Comparison of ENCODE assay signal across 8 cellular contexts in genomic region chr9:9790216-9790872, GRCh38.
DNase-seq lines count a peak whose midpoint lies in the region; ATAC-seq lines count a peak whose summit lies in the region.

No MANE protein-coding gene starts in this region.

- H3K9me3 ChIP-seq in mesenchymal stem cell (ENCODE audit: control insufficient read depth, low read length): no peaks in the 10 kb centered on the region

- no peak overlapping the region for H3K4me2 ChIP-seq in mesenchymal stem cell (ENCODE audit: low read length, poor library complexity, severe bottlenecking)

- whole genome bisulfite sequencing in mesenchymal stem cell: 25% methylated on average over 1 of the region's 1 CpG

- H2BK120ac ChIP-seq in mesenchymal stem cell (ENCODE audit: low read depth, low read length): no peak overlapping the region

- H3K18ac ChIP-seq in mesenchymal stem cell (ENCODE audit: low read depth in 1 of 2, low read length in 2 of 2): no peak overlapping the region

- H3K4me3 ChIP-seq in mesenchymal stem cell (ENCODE audit: insufficient read depth in 1 of 2, low read depth in 1 of 2, low read length in 2 of 2): no peak overlapping the region

- no peaks in the 10 kb centered on the region for H3K27me3 ChIP-seq in mesenchymal stem cell (ENCODE audit: control insufficient read depth in 1 of 2, insufficient read depth in 1 of 2, low read length in 2 of 2)

- no peaks in the 10 kb centered on the region for H3K36me3 ChIP-seq in mesenchymal stem cell (ENCODE audit: control insufficient read depth in 1 of 2, insufficient read depth in 2 of 2, low read depth in 1 of 2, low read length in 2 of 2)

- H3K4me1 ChIP-seq in mesenchymal stem cell (ENCODE audit: control insufficient read depth, insufficient read depth, low read depth, low read length): no peaks in the 10 kb centered on the region

- no peak overlapping the region for H2BK5ac ChIP-seq in mesenchymal stem cell (ENCODE audit: low read depth, low read length, poor library complexity, severe bottlenecking)

- no peaks in the 10 kb centered on the region for H3K4me1 Mint-ChIP-seq in stimulated activated effector memory CD8-positive, alpha-beta T cell treated with anti-CD3 and anti-CD28 coated beads, Interleukin-12 subunit alpha, Interleukin-12 subunit beta, amount 100 ng/mL, for 72 hours

- ATAC-seq in GM18868 (IDR thresholded peaks at IDR 0.05; ENCODE audit: unreplicated experiment) (peak; percentile 85), HG03103 (IDR thresholded peaks at IDR 0.05; ENCODE audit: low read depth, unreplicated experiment) (peak; percentile 51), GM19452 (IDR thresholded peaks at IDR 0.05; ENCODE audit: unreplicated experiment) (no peak)
- ATAC-seq in stimulated activated effector memory CD8-positive, alpha-beta T cell treated with anti-CD3 and anti-CD28 coated beads, Interleukin-12 subunit alpha, Interleukin-12 subunit beta, amount 100 ng/mL, for 72 hours: no peak

- H4K91ac ChIP-seq in mesenchymal stem cell (ENCODE audit: low read length): no peak overlapping the region

- no peaks in the 10 kb centered on the region for H3K36me3 Mint-ChIP-seq in stimulated activated effector memory CD8-positive, alpha-beta T cell treated with anti-CD3 and anti-CD28 coated beads, Interleukin-12 subunit alpha, Interleukin-12 subunit beta, amount 100 ng/mL, for 72 hours

- H2BK12ac ChIP-seq in mesenchymal stem cell (ENCODE audit: low read length in 2 of 2): no peak overlapping the region

- H3K4ac ChIP-seq in mesenchymal stem cell (ENCODE audit: low read depth in 1 of 2, low read length in 2 of 2): no peak overlapping the region

- no peak overlapping the region for H3K23ac ChIP-seq in mesenchymal stem cell (ENCODE audit: low read length in 2 of 2)

- peak; percentile 68 for DNase-seq in COLO668 (lab: John Stamatoyannopoulos, UW; ENCODE audit: unreplicated experiment)
- DNase-seq in NCI-H345 (lab: John Stamatoyannopoulos, UW): peak; percentile 78
- peak; percentile 69 for DNase-seq in cerebellar cortex (ENCODE audit: low spot score)
- DNase-seq in mesenchymal stem cell: peak; percentile 41
- DNase-seq in stimulated activated effector memory CD8-positive, alpha-beta T cell treated with anti-CD3 and anti-CD28 coated beads, Interleukin-12 subunit alpha, Interleukin-12 subunit beta, amount 100 ng/mL, for 72 hours (ENCODE audit: low spot score in 2 of 2): no peak

- H4K8ac ChIP-seq in mesenchymal stem cell (ENCODE audit: low read length): no peak overlapping the region

- H2AFZ ChIP-seq in mesenchymal stem cell (ENCODE audit: low read depth, low read length): no peak overlapping the region

- no peaks in the 10 kb centered on the region for H3K79me1 ChIP-seq in mesenchymal stem cell (replicated peaks; ENCODE audit: low read length, poor library complexity, severe bottlenecking)

- no peak overlapping the region for H2BK15ac ChIP-seq in mesenchymal stem cell (ENCODE audit: low read depth, poor library complexity, severe bottlenecking)

- H3K14ac ChIP-seq in mesenchymal stem cell (ENCODE audit: low read length in 2 of 2): no peak overlapping the region

- peaks cover 3% of the 10 kb centered on the region for H3K9me3 Mint-ChIP-seq in stimulated activated effector memory CD8-positive, alpha-beta T cell treated with anti-CD3 and anti-CD28 coated beads, Interleukin-12 subunit alpha, Interleukin-12 subunit beta, amount 100 ng/mL, for 72 hours

- no peak overlapping the region for H3K27ac Mint-ChIP-seq in stimulated activated effector memory CD8-positive, alpha-beta T cell treated with anti-CD3 and anti-CD28 coated beads, Interleukin-12 subunit alpha, Interleukin-12 subunit beta, amount 100 ng/mL, for 72 hours

- no peak overlapping the region for H3K4me3 Mint-ChIP-seq in stimulated activated effector memory CD8-positive, alpha-beta T cell treated with anti-CD3 and anti-CD28 coated beads, Interleukin-12 subunit alpha, Interleukin-12 subunit beta, amount 100 ng/mL, for 72 hours

- no peak overlapping the region for H2AK5ac ChIP-seq in mesenchymal stem cell (ENCODE audit: low read length, severe bottlenecking)

- H3K9ac ChIP-seq in mesenchymal stem cell (ENCODE audit: low read length): no peak overlapping the region

- H3K27ac ChIP-seq in mesenchymal stem cell (ENCODE audit: low read length, poor library complexity, severe bottlenecking): no peak overlapping the region

Comparison
In these comparisons a context has a peak if more than half of its experiments do, and no peak if none do; other contexts are left out.
1. DNase-seq: peak in COLO668 (single experiment), NCI-H345 (single experiment), cerebellar cortex (single experiment) and mesenchymal stem cell (single experiment); none in stimulated activated effector memory CD8-positive, alpha-beta T cell treated with anti-CD3 and anti-CD28 coated beads, Interleukin-12 subunit alpha, Interleukin-12 subunit beta, amount 100 ng/mL, for 72 hours (0 of 2).
2. ATAC-seq: peak in GM18868 (single experiment) and HG03103 (single experiment); none in stimulated activated effector memory CD8-positive, alpha-beta T cell treated with anti-CD3 and anti-CD28 coated beads, Interleukin-12 subunit alpha, Interleukin-12 subunit beta, amount 100 ng/mL, for 72 hours (single experiment) and GM19452 (single experiment).